In genomic region chr9:133143639-133144141, GRCh38 we compare ENCODE assay signal across 8 cellular contexts. TPM values are rescaled to one million over a fixed set of nuclear protein-coding genes. Genes with fewer than 3 reads are reported as not detected.
DNase-seq lines count a peak whose midpoint lies in the region; ATAC-seq and TF ChIP-seq lines count a peak whose summit lies in the region.

No MANE protein-coding gene starts in this region.

- BruUV-seq in PC-9 (replicated peaks; lab: Mats Ljungman, UMichigan): no TSS peak

- ATAC-seq in GM19467 (IDR thresholded peaks at IDR 0.05; ENCODE audit: unreplicated experiment) (no peak), GM21717 (IDR thresholded peaks at IDR 0.05; ENCODE audit: unreplicated experiment) (no peak)

- CTCF ChIA-PET in PC-9 (lab: Charles Lee): interaction anchor here (0.7 to 2.5 kb wide), 10 partner anchors 8 to 334 kb away, joined by 3 to 36 read pairs (median 6); partner anchors contain the start of genes GTF3C5 and SLC2A6

- TF ChIP-seq POLR2A in esophagus squamous epithelium (IDR thresholded peaks at IDR 0.05) (no peak), sigmoid colon (IDR thresholded peaks at IDR 0.05) (no peak)

- POLR2A ChIA-PET in PC-9 (lab: Charles Lee; ENCODE audit: unreplicated experiment): interaction anchor here (0.5 to 0.6 kb wide), 3 partner anchors 9 to 152 kb away, joined by 3 to 5 read pairs (median 4); no protein-coding TSS in a partner anchor

- H3K27ac ChIP-seq in PC-9: no peak overlapping the region
- H3K27ac ChIP-seq in esophagus squamous epithelium: peak overlapping the region; percentile 53 to 83 (median 82)
- H3K27ac ChIP-seq in sigmoid colon: peak overlapping the region; percentile 45 to 68 (median 55)

- H3K9me3 ChIP-seq in PC-9 (ENCODE audit: insufficient read depth, low read depth): no peaks in the 10 kb centered on the region
- H3K9me3 ChIP-seq in esophagus squamous epithelium: no peaks in the 10 kb centered on the region
- no peaks in the 10 kb centered on the region for H3K9me3 ChIP-seq in sigmoid colon

- DNase-seq in GM06990 (ENCODE audit: extremely low read depth, insufficient read length) (no peak), PC-9 (no peak), esophagus squamous epithelium (lab: John Stamatoyannopoulos, UW) (no peak), sigmoid colon (no peak), NCI-H1930 (lab: John Stamatoyannopoulos, UW) (no peak), DMS53 treated with DMSO at 0.1 percent for 48 hours (lab: John Stamatoyannopoulos, UW; ENCODE audit: unreplicated experiment) (no peak)

- intact Hi-C loops in PC-9 (cut with micrococcal nuclease; ENCODE audit: unreplicated experiment): loop anchor here (1.0 kb wide), 5 partner anchors 8 to 102 kb away; partner anchors contain the start of gene RALGDS
- intact Hi-C loops in esophagus squamous epithelium (cut with DNase I): loop anchor here (2.0 to 5.0 kb wide), 2 partner anchors 41 to 91 kb away; no protein-coding TSS in a partner anchor
- intact Hi-C loops in sigmoid colon (cut with DNase I): loop anchor here (1.0 to 2.0 kb wide), 2 partner anchors 40 to 113 kb away; partner anchors contain the start of gene GTF3C5

- H3K4me3 ChIP-seq in GM06990 (replicated peaks; ENCODE audit: low read depth, low read length) (peak overlapping the region; percentile 51), PC-9 (peak overlapping the region; percentile 29; the same call in 1 of the 2 replicates), esophagus squamous epithelium (peak overlapping the region in 3 of 4 donors; percentile 40 to 65 (median 43)), sigmoid colon (peak overlapping the region in 3 of 4 donors; percentile 47 to 53 (median 48))

- H3K27me3 ChIP-seq in GM06990 (replicated peaks; ENCODE audit: control insufficient read depth, insufficient read depth, low read length): no peaks in the 10 kb centered on the region
- H3K27me3 ChIP-seq in PC-9 (ENCODE audit: insufficient read depth, low read depth): no peaks in the 10 kb centered on the region
- H3K27me3 ChIP-seq in esophagus squamous epithelium: no peaks in the 10 kb centered on the region
- no peaks in the 10 kb centered on the region for H3K27me3 ChIP-seq in sigmoid colon

- H3K4me2 ChIP-seq in PC-9: peak overlapping the region; percentile 71

- WGBS in esophagus squamous epithelium, 2 donors: 81 to 97% methylated on average over 9 to 10 of the region's 13 CpGs
- 82 to 89% methylated on average over 13 of the region's 13 CpGs for WGBS in sigmoid colon, 2 donors

- H3K9me2 ChIP-seq in PC-9 (ENCODE audit: insufficient read depth): no peaks in the 10 kb centered on the region

- H2AFZ ChIP-seq in PC-9: no peak overlapping the region

- peaks cover 15% of the 10 kb centered on the region; the same call in 1 of the 2 replicates for H3F3A ChIP-seq in PC-9 (ENCODE audit: insufficient read depth, low read depth)

- H3K36me3 ChIP-seq in GM06990 (ENCODE audit: control insufficient read depth, insufficient read depth, low read length) (peaks cover 1% of the 10 kb centered on the region), PC-9 (ENCODE audit: low read depth) (no peaks in the 10 kb centered on the region), esophagus squamous epithelium (no peaks in the 10 kb centered on the region), sigmoid colon (no peaks in the 10 kb centered on the region)

- TF ChIP-seq EP300 in sigmoid colon (IDR thresholded peaks at IDR 0.05): no peak

- H3K4me1 ChIP-seq in PC-9 (replicated peaks; ENCODE audit: insufficient read depth): peaks cover 32% of the 10 kb centered on the region
- peaks cover 61 to 100% (median 61%) of the 10 kb centered on the region in 3 donors for H3K4me1 ChIP-seq in esophagus squamous epithelium
- peaks cover 0 to 79% (median 56%) of the 10 kb centered on the region in 4 donors for H3K4me1 ChIP-seq in sigmoid colon

- no peak for TF ChIP-seq CTCF in GM06990 (IDR thresholded peaks at IDR 0.05; ENCODE audit: insufficient read depth, low read length, poor library complexity, severe bottlenecking)
- TF ChIP-seq CTCF in PC-9 (conservative IDR thresholded peaks at IDR 0.05): no peak
- TF ChIP-seq CTCF in esophagus squamous epithelium (IDR thresholded peaks at IDR 0.05): no peak
- TF ChIP-seq CTCF in sigmoid colon (IDR thresholded peaks at IDR 0.05): no peak

- H3K79me2 ChIP-seq in PC-9 (ENCODE audit: low read depth): peaks cover 32% of the 10 kb centered on the region

- H4K20me1 ChIP-seq in PC-9 (ENCODE audit: insufficient read depth): peaks cover 33% of the 10 kb centered on the region

RNA-seq across cellular contexts. Expression of gene GBGT1, which starts 20.0 kb away (rescaled TPM):
- total RNA-seq in PC-9 (2021): 1.2 and 3.0 TPM in 2 replicates
- 1 to 10 TPM; 3.0 to 8.8 (median 3.8) TPM for total RNA-seq in esophagus squamous epithelium
- total RNA-seq in sigmoid colon: 10 to 100 TPM in 3 of 4 donors, 1 to 10 TPM in 1; 8.9 to 31.1 (median 19.2) TPM
- 1 to 10 TPM; 4.2 to 9.9 (median 5.4) TPM for polyA plus RNA-seq in sigmoid colon

RNA-seq across cellular contexts. Expression of gene RALGDS, which starts 22.6 kb away (rescaled TPM):
- total RNA-seq in PC-9 (2021) (24.8 and 30.0 TPM in 2 replicates), esophagus squamous epithelium (10 to 100 TPM; 53.4 to 71.1 (median 55.3) TPM), sigmoid colon (10 to 100 TPM; 35.2 to 52.7 (median 39.6) TPM)
- 10 to 100 TPM; 27.6 to 49.7 (median 32.1) TPM for polyA plus RNA-seq in sigmoid colon
